25 cellular contexts compared by ENCODE assay signal in genomic region chr5:136242136-136242535, GRCh38. TPM values are rescaled to one million over a fixed set of nuclear protein-coding genes. Genes with fewer than 3 reads are reported as not detected.
A peak's percentile ranks its signal among the peaks of the same experiment; 100 is the strongest.
DNase-seq lines count a peak whose midpoint lies in the region; ATAC-seq and TF ChIP-seq lines count a peak whose summit lies in the region.
"Had no signal": no experiment of that assay in that cellular context is flagged by ENCODE, and none has a peak within 500 bp of the region (broad histone marks: within the 10 kb centered on the region; RNA-seq: fewer than 3 reads in every experiment).

No MANE protein-coding gene starts in this region.

- ATAC-seq in GM18511 (IDR thresholded peaks at IDR 0.05; ENCODE audit: unreplicated experiment) (peak; percentile 75), GM19372 (IDR thresholded peaks at IDR 0.05; ENCODE audit: low read depth, unreplicated experiment) (peak; percentile 50), HG02798 (IDR thresholded peaks at IDR 0.05; ENCODE audit: poor library complexity, unreplicated experiment) (peak; percentile 72), Right ventricle myocardium superior (ENCODE audit: poor library complexity) (no peak)
- ATAC-seq: naive thymus-derived CD4-positive, alpha-beta T cell; right cardiac atrium; Right ventricle myocardium inferior had no signal

- H3K36me3 ChIP-seq in breast epithelium = no peaks in the 10 kb centered on the region
- H3K36me3 ChIP-seq: suprapubic skin, vagina had no signal

- H3K9me3 ChIP-seq in breast epithelium = no peaks in the 10 kb centered on the region
- H3K9me3 ChIP-seq: suprapubic skin, vagina had no signal

- H3K4me1 ChIP-seq in breast epithelium = no peaks in the 10 kb centered on the region
- H3K4me1 ChIP-seq: suprapubic skin, vagina had no signal

- DNase-seq in NCI-H146 (lab: John Stamatoyannopoulos, UW) = peak; percentile 81
- no peak for DNase-seq in breast epithelium (ENCODE audit: low spot score in 2 of 2)
- no peak for DNase-seq in NAMALWA (ENCODE audit: low spot score)
- no peak for DNase-seq in Right ventricle myocardium superior
- DNase-seq in T1000 (lab: John Stamatoyannopoulos, UW) = no peak
- DNase-seq: activated CD4-positive, alpha-beta T cell treated with anti-CD3 and anti-CD28 coated beads, Interleukin-2, amount 10 ng/mL, durations not matched to agents 7 days and 5 days; activated CD8-positive, alpha-beta memory T cell treated with anti-CD3 and anti-CD28 coated beads, Interleukin-2, amount 50 U/mL, for 4 hours; CD4-positive, alpha-beta memory T cell; DMS153; HFFc6; mesenchymal stem cell; naive thymus-derived CD4-positive, alpha-beta T cell; NCI-H2029 treated with DMSO at 0.1 percent for 48 hours; right cardiac atrium had no signal

- no peak for TF ChIP-seq CTCF in breast epithelium (IDR thresholded peaks at IDR 0.05)

- H3K4me3 ChIP-seq in breast epithelium = no peak overlapping the region
- H3K4me3 ChIP-seq: suprapubic skin, vagina had no signal

- H3K27ac ChIP-seq in breast epithelium = no peak overlapping the region
- H3K27ac ChIP-seq: suprapubic skin, vagina had no signal

- H3K27me3 ChIP-seq in breast epithelium = no peaks in the 10 kb centered on the region
- H3K27me3 ChIP-seq: suprapubic skin, vagina had no signal

- intact Hi-C loops in breast epithelium (cut with DNase I; ENCODE audit: low total_unique reads) = no loop called here
- intact Hi-C loops in Right ventricle myocardium superior (cut with DNase I) = no loop called here

- no peak for TF ChIP-seq POLR2A in breast epithelium (IDR thresholded peaks at IDR 0.05)

RNA-seq across cellular contexts. Expression of gene SMIM32, which starts 49.2 kb away (rescaled TPM):
- total RNA-seq in breast epithelium (not detected), Right ventricle myocardium superior (not detected)
- total RNA-seq: activated CD4-positive, alpha-beta T cell treated with anti-CD3 and anti-CD28 coated beads, Interleukin-2, amount 10 ng/mL, durations not matched to agents 7 days and 5 days; bronchial epithelial cell; CD4-positive, alpha-beta memory T cell; dermis microvascular lymphatic vessel endothelial cell; HFFc6; naive thymus-derived CD4-positive, alpha-beta T cell; NCI-H460; OCI-LY7; osteocyte; right cardiac atrium; Right ventricle myocardium inferior; suprapubic skin; vagina had no signal
